1 cellular context compared by ENCODE assay signal in genomic region chr11:132685174-132685611, GRCh38.
TF ChIP-seq lines count a peak whose summit lies in the region.

No MANE protein-coding gene starts in this region.

TF ChIP-seq in SK-N-SH treated with all-trans-retinoic acid at 6 μM for 48 hours, 23 proteins besides CTCF, POLR2A, EP300 and RAD21 (continued from another document):
- TF ChIP-seq, protein P1, sequence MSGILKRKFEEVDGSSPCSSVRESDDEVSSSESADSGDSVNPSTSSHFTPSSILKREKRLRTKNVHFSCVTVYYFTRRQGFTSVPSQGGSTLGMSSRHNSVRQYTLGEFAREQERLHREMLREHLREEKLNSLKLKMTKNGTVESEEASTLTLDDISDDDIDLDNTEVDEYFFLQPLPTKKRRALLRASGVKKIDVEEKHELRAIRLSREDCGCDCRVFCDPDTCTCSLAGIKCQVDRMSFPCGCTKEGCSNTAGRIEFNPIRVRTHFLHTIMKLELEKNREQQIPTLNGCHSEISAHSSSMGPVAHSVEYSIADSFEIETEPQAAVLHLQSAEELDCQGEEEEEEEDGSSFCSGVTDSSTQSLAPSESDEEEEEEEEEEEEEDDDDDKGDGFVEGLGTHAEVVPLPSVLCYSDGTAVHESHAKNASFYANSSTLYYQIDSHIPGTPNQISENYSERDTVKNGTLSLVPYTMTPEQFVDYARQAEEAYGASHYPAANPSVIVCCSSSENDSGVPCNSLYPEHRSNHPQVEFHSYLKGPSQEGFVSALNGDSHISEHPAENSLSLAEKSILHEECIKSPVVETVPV (CRISPR knock-in tag; IDR thresholded peaks at IDR 0.05), result no peak
- no peak for TF ChIP-seq OSR1 (CRISPR knock-in tag; IDR thresholded peaks at IDR 0.05)
